Comparison of ENCODE assay signal across 17 cellular contexts in the genomic region with DNA sequence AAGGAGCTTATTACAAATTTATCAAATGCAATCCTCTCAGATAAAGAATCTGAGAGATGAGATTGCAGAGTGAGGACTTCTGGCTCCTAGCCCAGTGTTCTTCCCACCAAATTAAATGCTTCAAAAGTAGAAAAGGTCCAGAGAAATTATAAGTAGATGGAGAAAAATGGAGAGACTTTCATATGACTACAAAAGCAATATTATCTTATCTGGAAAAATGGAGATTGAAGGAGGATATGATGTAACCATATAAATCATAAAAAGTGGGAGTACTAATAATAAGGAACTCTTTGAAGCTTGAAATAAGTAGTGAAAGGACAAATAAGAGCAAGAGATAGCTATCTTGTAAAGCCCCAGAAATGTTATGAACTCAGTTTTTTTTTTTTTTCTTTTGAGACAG. TPM values are rescaled to one million over a fixed set of nuclear protein-coding genes. Genes with fewer than 3 reads are reported as not detected.
A peak's percentile ranks its signal among the peaks of the same experiment; 100 is the strongest.
DNase-seq lines count a peak whose midpoint lies in the region; ATAC-seq and TF ChIP-seq lines count a peak whose summit lies in the region.
"Had no signal": no experiment of that assay in that cellular context is flagged by ENCODE, and none has a peak within 500 bp of the region (broad histone marks: within the 10 kb centered on the region; RNA-seq: fewer than 3 reads in every experiment).

No MANE protein-coding gene starts in this region.

- ATAC-seq in HG03442 (IDR thresholded peaks at IDR 0.05; ENCODE audit: unreplicated experiment): no peak
- no peak for ATAC-seq in right cardiac atrium
- no peak for ATAC-seq in GM18858 (IDR thresholded peaks at IDR 0.05; ENCODE audit: unreplicated experiment)
- ATAC-seq: left ventricle myocardium superior had no signal

- H3K27me3 Mint-ChIP-seq in activated CD4-positive, alpha-beta memory T cell treated with anti-CD3 and anti-CD28 coated beads for 36 hours: no peaks in the 10 kb centered on the region
- H3K27me3 Mint-ChIP-seq in activated CD4-positive, alpha-beta memory T cell treated with anti-CD3 and anti-CD28 coated beads, Interleukin-2, amount 10 ng/mL, durations not matched to agents 7 days and 5 days: no peaks in the 10 kb centered on the region
- H3K27me3 Mint-ChIP-seq in dendritic cell treated with granulocyte-macrophage colony-stimulating factor and Interleukin-4, amounts not matched to agents 40 ng/mL and 50 ng/mL, for 4 days: no peaks in the 10 kb centered on the region

- peaks cover 0 to 17% (median 10%) of the 10 kb centered on the region in 6 donors for H3K36me3 ChIP-seq in spleen

- no peak overlapping the region for H3K4me3 Mint-ChIP-seq in activated CD4-positive, alpha-beta memory T cell treated with anti-CD3 and anti-CD28 coated beads for 36 hours
- H3K4me3 Mint-ChIP-seq in activated CD4-positive, alpha-beta memory T cell treated with anti-CD3 and anti-CD28 coated beads, Interleukin-2, amount 10 ng/mL, durations not matched to agents 7 days and 5 days: no peak overlapping the region
- H3K4me3 Mint-ChIP-seq in dendritic cell treated with granulocyte-macrophage colony-stimulating factor and Interleukin-4, amounts not matched to agents 40 ng/mL and 50 ng/mL, for 4 days: no peak overlapping the region

- H3K27me3 ChIP-seq in spleen (replicated peaks in 1 of 7) (no peaks in the 10 kb centered on the region), right cardiac atrium (ENCODE audit: control insufficient read depth, insufficient read depth) (no peaks in the 10 kb centered on the region)

- H3K36me3 Mint-ChIP-seq in activated CD4-positive, alpha-beta memory T cell treated with anti-CD3 and anti-CD28 coated beads for 36 hours: peaks cover 27% of the 10 kb centered on the region
- H3K36me3 Mint-ChIP-seq in activated CD4-positive, alpha-beta memory T cell treated with anti-CD3 and anti-CD28 coated beads, Interleukin-2, amount 10 ng/mL, durations not matched to agents 7 days and 5 days (ENCODE audit: low read depth): peaks cover 36% of the 10 kb centered on the region
- H3K36me3 Mint-ChIP-seq in dendritic cell treated with granulocyte-macrophage colony-stimulating factor and Interleukin-4, amounts not matched to agents 40 ng/mL and 50 ng/mL, for 4 days (ENCODE audit: low read depth): peaks cover 38% of the 10 kb centered on the region

- no peak for TF ChIP-seq CTCF in spleen (IDR thresholded peaks at IDR 0.05 in 8 of 11, conservative IDR thresholded peaks at IDR 0.05 in 3 of 11)

- peak overlapping the region; percentile 11 for H3K27ac Mint-ChIP-seq in activated CD4-positive, alpha-beta memory T cell treated with anti-CD3 and anti-CD28 coated beads for 36 hours
- H3K27ac Mint-ChIP-seq in activated CD4-positive, alpha-beta memory T cell treated with anti-CD3 and anti-CD28 coated beads, Interleukin-2, amount 10 ng/mL, durations not matched to agents 7 days and 5 days: no peak overlapping the region
- peak overlapping the region; percentile 45 for H3K27ac Mint-ChIP-seq in dendritic cell treated with granulocyte-macrophage colony-stimulating factor and Interleukin-4, amounts not matched to agents 40 ng/mL and 50 ng/mL, for 4 days

- CTCF ChIA-PET in activated CD4-positive, alpha-beta memory T cell treated with anti-CD3 and anti-CD28 coated beads for 36 hours (lab: Charles Lee): no interaction called here
- CTCF ChIA-PET in activated CD4-positive, alpha-beta memory T cell treated with anti-CD3 and anti-CD28 coated beads, Interleukin-2, amount 10 ng/mL, durations not matched to agents 7 days and 5 days (lab: Charles Lee): interaction anchor here (0.7 to 2.4 kb wide), 3 partner anchors 16 to 76 kb away, joined by 3 to 15 read pairs (median 4); no protein-coding TSS in a partner anchor

- peaks cover 50% of the 10 kb centered on the region for H3K4me1 Mint-ChIP-seq in activated CD4-positive, alpha-beta memory T cell treated with anti-CD3 and anti-CD28 coated beads for 36 hours (ENCODE audit: low read depth)
- H3K4me1 Mint-ChIP-seq in activated CD4-positive, alpha-beta memory T cell treated with anti-CD3 and anti-CD28 coated beads, Interleukin-2, amount 10 ng/mL, durations not matched to agents 7 days and 5 days: peaks cover 39% of the 10 kb centered on the region
- H3K4me1 Mint-ChIP-seq in dendritic cell treated with granulocyte-macrophage colony-stimulating factor and Interleukin-4, amounts not matched to agents 40 ng/mL and 50 ng/mL, for 4 days (ENCODE audit: low read depth): peaks cover 35% of the 10 kb centered on the region

- no peak for TF ChIP-seq POLR2A in spleen (IDR thresholded peaks at IDR 0.05)

- H3K27ac ChIP-seq in spleen (peak overlapping the region in 7 of 8 donors; percentile 1 to 98 (median 98)), right cardiac atrium (ENCODE audit: low read length) (no peak overlapping the region)
- H3K27ac ChIP-seq: WERI-Rb-1 had no signal

- H3K9me3 Mint-ChIP-seq in activated CD4-positive, alpha-beta memory T cell treated with anti-CD3 and anti-CD28 coated beads for 36 hours: peaks cover 4% of the 10 kb centered on the region
- H3K9me3 Mint-ChIP-seq in activated CD4-positive, alpha-beta memory T cell treated with anti-CD3 and anti-CD28 coated beads, Interleukin-2, amount 10 ng/mL, durations not matched to agents 7 days and 5 days: peaks cover 5% of the 10 kb centered on the region
- H3K9me3 Mint-ChIP-seq in dendritic cell treated with granulocyte-macrophage colony-stimulating factor and Interleukin-4, amounts not matched to agents 40 ng/mL and 50 ng/mL, for 4 days: peaks cover 14% of the 10 kb centered on the region
- H3K9me3 Mint-ChIP-seq: activated T-helper 1 cell treated with anti-CD3 and anti-CD28 coated beads, Interleukin-12 subunit alpha, Interleukin-12 subunit beta, Interleukin-2, Interleukin-4 antibody, amounts not matched to agents 30 ng/mL and 10 ng/mL and 1 ng/mL, durations not matched to agents 14 hours and 24 hours and 36 hours had no signal

- no peak for DNase-seq in activated CD4-positive, alpha-beta memory T cell treated with anti-CD3 and anti-CD28 coated beads for 36 hours
- no peak for DNase-seq in activated CD4-positive, alpha-beta memory T cell treated with anti-CD3 and anti-CD28 coated beads, Interleukin-2, amount 10 ng/mL, durations not matched to agents 7 days and 5 days
- peak; percentile 32 for DNase-seq in SK-MEL-5 (ENCODE audit: low read depth, low spot score)
- DNase-seq in spleen: no peak
- no peak for DNase-seq in right cardiac atrium
- DNase-seq: central memory CD4-positive, alpha-beta T cell; erythroblast; left ventricle myocardium superior; NCI-H345; nucleus accumbens; stimulated activated CD4-positive, alpha-beta T cell treated with anti-CD3 and anti-CD28 coated beads, Interleukin-15, amount 100 ng/mL, for 24 hours; WERI-Rb-1 had no signal

- POLR2A ChIA-PET in activated CD4-positive, alpha-beta memory T cell treated with anti-CD3 and anti-CD28 coated beads for 36 hours (lab: Charles Lee): interaction anchor here (1.0 kb wide), 1 partner anchor 22 kb away, joined by 3 read pairs; no protein-coding TSS in a partner anchor
- POLR2A ChIA-PET in activated CD4-positive, alpha-beta memory T cell treated with anti-CD3 and anti-CD28 coated beads, Interleukin-2, amount 10 ng/mL, durations not matched to agents 7 days and 5 days (lab: Charles Lee): interaction anchor here (1.2 kb wide), 1 partner anchor 150 kb away, joined by 3 read pairs; no protein-coding TSS in a partner anchor

- in situ Hi-C loops in SK-MEL-5 (cut with HindIII; ENCODE audit: low pct_unique_long_range_greater_than_20kb, low sequenced_read_pairs): no loop called here

- H3K4me3 ChIP-seq in spleen: no peak overlapping the region
- no peak overlapping the region for H3K4me3 ChIP-seq in right cardiac atrium (ENCODE audit: low read length)

- peaks cover 0 to 12% (median 3%) of the 10 kb centered on the region in 8 donors for H3K9me3 ChIP-seq in spleen
- no peaks in the 10 kb centered on the region for H3K9me3 ChIP-seq in right cardiac atrium (ENCODE audit: control insufficient read depth, low read length)

- peaks cover 35 to 78% (median 48%) of the 10 kb centered on the region in 6 donors for H3K4me1 ChIP-seq in spleen
- peaks cover 6% of the 10 kb centered on the region for H3K4me1 ChIP-seq in right cardiac atrium (ENCODE audit: control insufficient read depth, insufficient read depth, low read length)

- intact Hi-C loops in activated CD4-positive, alpha-beta memory T cell treated with anti-CD3 and anti-CD28 coated beads for 36 hours (cut with micrococcal nuclease): no loop called here
- intact Hi-C loops in dendritic cell treated with granulocyte-macrophage colony-stimulating factor and Interleukin-4, amounts not matched to agents 40 ng/mL and 50 ng/mL, for 4 days (cut with micrococcal nuclease): no loop called here
- intact Hi-C loops in spleen (cut with DNase I; ENCODE audit: low total_unique reads) (no loop called here), right cardiac atrium (cut with DNase I) (no loop called here)

RNA-seq across cellular contexts. Expression of a gene that starts 2.9 kb away (rescaled TPM):
- total RNA-seq in activated CD4-positive, alpha-beta memory T cell treated with anti-CD3 and anti-CD28 coated beads for 36 hours: 10 to 100 TPM; 48.0 to 51.0 TPM
- 10 to 100 TPM; 60.7 to 63.6 TPM for total RNA-seq in activated CD4-positive, alpha-beta memory T cell treated with anti-CD3 and anti-CD28 coated beads, Interleukin-2, amount 10 ng/mL, durations not matched to agents 7 days and 5 days
- total RNA-seq in SK-MEL-5 (2014; rRNA removed; shearing (Covaris generic)): 83.0 and 89.0 TPM in 2 replicates
- polyA plus RNA-seq in SK-MEL-5 (2015; cell fraction: cytosol; rRNA removed): 46.5 and 58.0 TPM in 2 replicates
- 18.8 and 21.1 TPM in 2 replicates for polyA plus RNA-seq in SK-MEL-5 (2015; cell fraction: nucleus; rRNA removed)
- total RNA-seq in spleen: 10 to 100 TPM; 45.5 to 65.9 (median 61.9) TPM
- polyA plus RNA-seq in spleen: 10 to 100 TPM; 12.8 to 26.6 (median 14.5) TPM
- total RNA-seq in right cardiac atrium: 10 to 100 TPM; 24.2 to 31.5 (median 26.6) TPM
- polyA plus RNA-seq in right cardiac atrium: 12.9 TPM

RNA-seq across cellular contexts. Expression of a gene that starts 3.0 kb away (rescaled TPM):
- total RNA-seq in activated CD4-positive, alpha-beta memory T cell treated with anti-CD3 and anti-CD28 coated beads for 36 hours: under 1 TPM; 0.22 to 0.29 TPM
- under 1 TPM in 1 of 2 experiments, not detected in 1; 0.35 TPM for total RNA-seq in activated CD4-positive, alpha-beta memory T cell treated with anti-CD3 and anti-CD28 coated beads, Interleukin-2, amount 10 ng/mL, durations not matched to agents 7 days and 5 days
- not detected in 2 replicates for total RNA-seq in SK-MEL-5 (2014; rRNA removed; shearing (Covaris generic))
- not detected in 2 replicates for polyA plus RNA-seq in SK-MEL-5 (2015; cell fraction: cytosol; rRNA removed)
- polyA plus RNA-seq in SK-MEL-5 (2015; cell fraction: nucleus; rRNA removed): not detected in 2 replicates
- under 1 TPM in 1 of 7 donors, not detected in 6; 0.49 TPM for total RNA-seq in spleen
- not detected for polyA plus RNA-seq in spleen
- total RNA-seq in right cardiac atrium: under 1 TPM in 2 of 4 donors, not detected in 2; 0.17 to 0.42 TPM
- 0.09 TPM for polyA plus RNA-seq in right cardiac atrium
- total RNA-seq: H4 had no signal

RNA-seq across cellular contexts. Expression of a gene that starts 58.2 kb away (rescaled TPM):
- total RNA-seq in activated CD4-positive, alpha-beta memory T cell treated with anti-CD3 and anti-CD28 coated beads for 36 hours: 1 to 10 TPM; 5.8 to 5.9 TPM
- total RNA-seq in activated CD4-positive, alpha-beta memory T cell treated with anti-CD3 and anti-CD28 coated beads, Interleukin-2, amount 10 ng/mL, durations not matched to agents 7 days and 5 days: 10 to 100 TPM; 20.7 to 21.9 TPM
- not detected in 2 replicates for total RNA-seq in SK-MEL-5 (2014; rRNA removed; shearing (Covaris generic))
- not detected in 2 replicates for polyA plus RNA-seq in SK-MEL-5 (2015; cell fraction: cytosol; rRNA removed)
- polyA plus RNA-seq in SK-MEL-5 (2015; cell fraction: nucleus; rRNA removed): not detected in 2 replicates
- total RNA-seq in spleen (1 to 10 TPM in 6 of 7 donors, under 1 TPM in 1; 0.51 to 3.2 (median 1.9) TPM), right cardiac atrium (under 1 TPM; 0.18 to 0.37 (median 0.34) TPM)
- polyA plus RNA-seq in spleen (1 to 10 TPM; 1.6 to 4.5 (median 2.1) TPM), right cardiac atrium (0.18 TPM)
